Comparison of ENCODE assay signal across 2 cellular contexts in genomic region chr12:130286041-130286440, GRCh38.
TF ChIP-seq lines count a peak whose summit lies in the region.

No MANE protein-coding gene starts in this region.

TF ChIP-seq in SK-N-SH, 30 proteins besides CTCF, POLR2A, EP300 and RAD21 (continued from another document):
- no peak for TF ChIP-seq USF2 (IDR thresholded peaks at IDR 0.05; ENCODE audit: borderline replicate concordance, low read depth, low read length)
- no peak for TF ChIP-seq SMC3 (IDR thresholded peaks at IDR 0.05; ENCODE audit: low read depth, low read length)
- TF ChIP-seq EZH2phosphoT487 (IDR thresholded peaks at IDR 0.05; ENCODE audit: borderline replicate concordance, low read depth), result no peak
- no peak for TF ChIP-seq TEAD4 (IDR thresholded peaks at IDR 0.05; ENCODE audit: borderline replicate concordance, insufficient read depth)
- no peak for TF ChIP-seq TCF12 (IDR thresholded peaks at IDR 0.05)
- no peak for TF ChIP-seq USF1 (IDR thresholded peaks at IDR 0.05; ENCODE audit: borderline replicate concordance, low read depth)
- TF ChIP-seq NFIC (IDR thresholded peaks at IDR 0.05; ENCODE audit: borderline replicate concordance), result no peak
- no peak for TF ChIP-seq FOSL2 (IDR thresholded peaks at IDR 0.05; ENCODE audit: borderline replicate concordance, low read depth)
- no peak for TF ChIP-seq REST (IDR thresholded peaks at IDR 0.05; ENCODE audit: low read depth, low read length)
- no peak for TF ChIP-seq RFX5 (IDR thresholded peaks at IDR 0.05; ENCODE audit: low read length)
- TF ChIP-seq TAF1 (IDR thresholded peaks at IDR 0.05; ENCODE audit: borderline replicate concordance, low read depth, low read length), result no peak
- no peak for TF ChIP-seq SIN3A (IDR thresholded peaks at IDR 0.05; ENCODE audit: borderline replicate concordance, low read depth, low read length)
- TF ChIP-seq POLR2AphosphoS5 (IDR thresholded peaks at IDR 0.05; ENCODE audit: low read depth, low read length), result no peak
- TF ChIP-seq MEF2A (IDR thresholded peaks at IDR 0.05; ENCODE audit: borderline replicate concordance, low read depth), result no peak
- no peak for TF ChIP-seq IRF3 (IDR thresholded peaks at IDR 0.05; ENCODE audit: low read depth, low read length)
- no peak for TF ChIP-seq FOXM1 (IDR thresholded peaks at IDR 0.05; ENCODE audit: low read depth)
- no peak for TF ChIP-seq MAX (IDR thresholded peaks at IDR 0.05; ENCODE audit: low read depth)
- no peak for TF ChIP-seq MXI1 (IDR thresholded peaks at IDR 0.05; ENCODE audit: low read depth, low read length)
- TF ChIP-seq ZBTB33 (IDR thresholded peaks at IDR 0.05; ENCODE audit: borderline replicate concordance, low read depth), result no peak

TF ChIP-seq in SK-N-SH treated with all-trans-retinoic acid at 6 μM for 48 hours, 23 proteins besides CTCF, POLR2A, EP300 and RAD21 (continued from another document):
- no peak for TF ChIP-seq TSHZ2 (CRISPR knock-in tag; IDR thresholded peaks at IDR 0.05)
- TF ChIP-seq SNAI2 (CRISPR knock-in tag; IDR thresholded peaks at IDR 0.05), result no peak
- TF ChIP-seq ESRRG (CRISPR knock-in tag; IDR thresholded peaks at IDR 0.05), result no peak
- TF ChIP-seq RARB (CRISPR knock-in tag; IDR thresholded peaks at IDR 0.05), result no peak
- TF ChIP-seq TOX (CRISPR knock-in tag; IDR thresholded peaks at IDR 0.05; ENCODE audit: borderline replicate concordance), result no peak
- TF ChIP-seq ARNTL (CRISPR knock-in tag; IDR thresholded peaks at IDR 0.05; ENCODE audit: borderline replicate concordance, low read depth), result no peak
- TF ChIP-seq ZFP3 (CRISPR knock-in tag; IDR thresholded peaks at IDR 0.05), result no peak
- TF ChIP-seq ZC3H10 (CRISPR knock-in tag; IDR thresholded peaks at IDR 0.05), result no peak
- TF ChIP-seq POU6F1 (CRISPR knock-in tag; IDR thresholded peaks at IDR 0.05; ENCODE audit: borderline replicate concordance, low read depth), result no peak
- TF ChIP-seq BACH2 (CRISPR knock-in tag; IDR thresholded peaks at IDR 0.05; ENCODE audit: borderline replicate concordance), result no peak
- no peak for TF ChIP-seq PATZ1 (CRISPR knock-in tag; IDR thresholded peaks at IDR 0.05; ENCODE audit: borderline replicate concordance)
- TF ChIP-seq CSDC2 (CRISPR knock-in tag; IDR thresholded peaks at IDR 0.05), result no peak
- TF ChIP-seq ZFP30 (CRISPR knock-in tag; IDR thresholded peaks at IDR 0.05), result no peak
- TF ChIP-seq PPARA (CRISPR knock-in tag; IDR thresholded peaks at IDR 0.05; ENCODE audit: borderline replicate concordance), result no peak
